31 cellular contexts compared by ENCODE assay signal in the genomic region with DNA sequence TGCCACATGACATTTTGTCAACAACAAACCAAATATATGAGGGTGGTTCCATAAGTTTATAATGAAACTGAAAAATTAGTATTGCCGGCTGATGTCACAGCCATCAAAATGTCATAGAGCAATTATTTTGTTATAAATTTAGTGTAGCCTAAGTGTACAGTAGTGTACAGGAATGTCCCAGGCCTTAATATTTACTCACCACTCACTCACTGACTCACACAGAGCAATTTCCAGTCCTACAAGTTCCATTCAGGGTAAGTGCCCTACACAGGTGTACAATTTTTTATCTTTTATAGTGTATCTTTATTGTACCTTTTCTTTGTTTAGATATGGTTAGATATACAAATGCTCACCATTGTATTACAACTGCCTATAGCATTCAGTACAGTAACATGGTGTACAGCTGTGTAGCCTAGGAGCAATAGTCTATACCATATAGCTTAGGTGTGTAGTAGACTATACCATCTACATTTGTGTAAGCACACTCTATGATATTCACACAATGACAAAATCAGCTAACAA.
"Had no signal": no experiment of that assay in that cellular context is flagged by ENCODE, and none has a peak within 500 bp of the region (broad histone marks: within the 10 kb centered on the region; RNA-seq: fewer than 3 reads in every experiment).

No MANE protein-coding gene starts in this region.

- ATAC-seq: activated CD4-positive, CD25-positive, alpha-beta regulatory T cell treated with anti-CD3 and anti-CD28 coated beads, Interleukin-2, amount 50 U/mL, for 24 hours; foreskin keratinocyte; heart left ventricle; psoas muscle; stimulated activated naive B cell treated with anti-CD40 and anti-IgM and Interleukin-4, amounts not matched to agents 10 μg/mL and 1 μg/mL and 100 μg/mL, for 72 hours had no signal

- H3K36me3 Mint-ChIP-seq: stimulated activated naive B cell treated with anti-CD40 and anti-IgM and Interleukin-4, amounts not matched to agents 10 μg/mL and 1 μg/mL and 100 μg/mL, for 72 hours had no signal

- H3K27ac ChIP-seq: ascending aorta, esophagus muscularis mucosa, foreskin keratinocyte, heart left ventricle, left ventricle myocardium inferior, parathyroid adenoma, psoas muscle, sigmoid colon, suprapubic skin, tibial nerve, WERI-Rb-1 had no signal

- H3K9me3 ChIP-seq: esophagus muscularis mucosa, psoas muscle, suprapubic skin had no signal

- H3K27me3 ChIP-seq: ascending aorta, esophagus muscularis mucosa, foreskin keratinocyte, heart left ventricle, sigmoid colon, suprapubic skin, tibial nerve had no signal

- H3K4me1 ChIP-seq: ascending aorta, foreskin keratinocyte, heart left ventricle, left ventricle myocardium inferior, parathyroid adenoma, psoas muscle, suprapubic skin had no signal

- H3K4me3 ChIP-seq: ascending aorta, esophagus muscularis mucosa, heart left ventricle, left ventricle myocardium inferior, lung, psoas muscle, sigmoid colon, suprapubic skin, tibial nerve had no signal

- H2AFZ ChIP-seq: parathyroid adenoma had no signal

- H3K4me1 Mint-ChIP-seq: activated naive CD8-positive, alpha-beta T cell treated with anti-CD3 and anti-CD28 coated beads for 36 hours; brain; naive B cell; neural crest cell; stimulated activated naive B cell treated with anti-CD40 and anti-IgM and Interleukin-4, amounts not matched to agents 10 μg/mL and 1 μg/mL and 100 μg/mL, for 72 hours had no signal

- H3K9me3 Mint-ChIP-seq: neural crest cell; T-helper 1 cell treated with Interleukin-12 subunit alpha and Interleukin-12 subunit beta and Interleukin-4 antibody, amounts not matched to agents 30 μg/mL and 1 μg/mL, for 36 hours had no signal

- H3K36me3 ChIP-seq: ascending aorta, esophagus muscularis mucosa, heart left ventricle, left ventricle myocardium inferior, sigmoid colon, suprapubic skin, tibial nerve, WERI-Rb-1 had no signal

- H3K27me3 Mint-ChIP-seq: activated naive CD8-positive, alpha-beta T cell treated with anti-CD3 and anti-CD28 coated beads for 36 hours; brain; stimulated activated naive B cell treated with anti-CD40 and anti-IgM and Interleukin-4, amounts not matched to agents 10 μg/mL and 1 μg/mL and 100 μg/mL, for 72 hours had no signal

- H3K4me3 Mint-ChIP-seq: activated naive CD4-positive, alpha-beta T cell treated with anti-CD3 and anti-CD28 coated beads for 36 hours; activated naive CD8-positive, alpha-beta T cell treated with anti-CD3 and anti-CD28 coated beads for 36 hours; brain; naive B cell; neural crest cell; stimulated activated naive B cell treated with anti-CD40 and anti-IgM and Interleukin-4, amounts not matched to agents 10 μg/mL and 1 μg/mL and 100 μg/mL, for 72 hours; T-helper 1 cell treated with Interleukin-12 subunit alpha and Interleukin-12 subunit beta and Interleukin-4 antibody, amounts not matched to agents 30 μg/mL and 1 μg/mL, for 36 hours had no signal

- DNase-seq: activated CD4-positive, alpha-beta T cell treated with anti-CD3 and anti-CD28 coated beads for 48 hours; activated CD4-positive, alpha-beta T cell treated with anti-CD3 and anti-CD28 coated beads, Interleukin-2, amount 50 U/mL, for 48 hours; activated CD8-positive, alpha-beta memory T cell treated with anti-CD3 and anti-CD28 coated beads for 24 hours; activated effector memory CD4-positive, alpha-beta T cell treated with anti-CD3 and anti-CD28 coated beads, Interleukin-2, amount 50 U/mL, for 16 hours; activated naive CD4-positive, alpha-beta T cell treated with anti-CD3 and anti-CD28 coated beads for 36 hours; activated naive CD8-positive, alpha-beta T cell treated with anti-CD3 and anti-CD28 coated beads for 36 hours; foreskin keratinocyte; heart left ventricle; left ventricle myocardium inferior; naive B cell; nucleus accumbens; psoas muscle; sigmoid colon; small intestine; stimulated activated CD4-positive, alpha-beta T cell treated with anti-CD3 and anti-CD28 coated beads, Interleukin-1b, Interleukin-23, amount 100 ng/mL, for 48 hours; stimulated activated CD4-positive, alpha-beta T cell treated with anti-CD3 and anti-CD28 coated beads, Interleukin-4, amount 100 ng/mL, for 4 hours; stimulated activated naive B cell treated with anti-CD40 and anti-IgM and Interleukin-4, amounts not matched to agents 10 μg/mL and 1 μg/mL and 100 μg/mL, for 72 hours; T-helper 9 cell; WERI-Rb-1 had no signal

- H3K27ac Mint-ChIP-seq: activated naive CD4-positive, alpha-beta T cell treated with anti-CD3 and anti-CD28 coated beads for 36 hours; activated naive CD8-positive, alpha-beta T cell treated with anti-CD3 and anti-CD28 coated beads for 36 hours; naive B cell; stimulated activated naive B cell treated with anti-CD40 and anti-IgM and Interleukin-4, amounts not matched to agents 10 μg/mL and 1 μg/mL and 100 μg/mL, for 72 hours; T-helper 1 cell treated with Interleukin-12 subunit alpha and Interleukin-12 subunit beta and Interleukin-4 antibody, amounts not matched to agents 30 μg/mL and 1 μg/mL, for 36 hours had no signal

- FAIRE-seq: endothelial cell of umbilical vein, small intestine, TTC549 had no signal

- H3K79me2 ChIP-seq: parathyroid adenoma had no signal

- H3K9ac ChIP-seq: parathyroid adenoma had no signal
